In the genomic region with DNA sequence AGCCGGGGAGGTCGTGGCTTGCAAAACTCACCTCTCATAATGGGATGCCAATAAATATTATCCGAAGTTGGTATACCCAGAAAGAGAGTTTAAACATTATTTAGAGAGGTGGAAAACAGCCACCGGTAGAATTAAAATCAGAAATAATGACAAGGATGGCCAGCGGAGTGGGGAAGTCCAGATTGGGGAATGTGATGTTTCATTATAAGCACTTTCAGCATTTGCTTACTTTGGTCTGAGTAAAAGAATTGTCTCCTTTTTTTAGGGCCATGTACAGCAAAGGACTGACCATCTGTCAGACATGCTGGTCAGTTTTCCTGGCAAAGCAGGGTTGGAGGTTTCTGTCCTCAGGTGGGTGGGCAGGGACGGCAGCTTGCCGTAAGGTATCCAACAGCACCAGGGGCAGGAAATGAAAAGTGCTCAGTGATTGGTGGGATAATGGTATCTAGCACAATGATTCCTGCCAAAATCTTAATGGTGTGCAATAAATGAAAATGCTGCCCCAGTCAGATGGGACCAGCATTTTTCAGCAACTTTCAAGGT, we compare ENCODE assay signal across 22 cellular contexts. TPM values are rescaled to one million over a fixed set of nuclear protein-coding genes. Genes with fewer than 3 reads are reported as not detected.
DNase-seq lines count a peak whose midpoint lies in the region; ATAC-seq and TF ChIP-seq lines count a peak whose summit lies in the region.
"Had no signal": no experiment of that assay in that cellular context is flagged by ENCODE, and none has a peak within 500 bp of the region (broad histone marks: within the 10 kb centered on the region; RNA-seq: fewer than 3 reads in every experiment).

No MANE protein-coding gene starts in this region.

- no peak overlapping the region for H2AFZ ChIP-seq in Loucy (ENCODE audit: low read length)

- peaks cover 22% of the 10 kb centered on the region for H3F3A ChIP-seq in Loucy (ENCODE audit: low read depth)

- H3K4me1 Mint-ChIP-seq in activated naive CD4-positive, alpha-beta T cell treated with anti-CD3 and anti-CD28 coated beads, Interleukin-2, amount 50 U/mL, for 24 hours = peaks cover 73% of the 10 kb centered on the region
- peaks cover 7% of the 10 kb centered on the region for H3K4me1 Mint-ChIP-seq in activated naive CD4-positive, alpha-beta T cell treated with anti-CD3 and anti-CD28 coated beads, Interleukin-2, amount 10 ng/mL, durations not matched to agents 7 days and 5 days

- no peaks in the 10 kb centered on the region for H3K27me3 ChIP-seq in Loucy (ENCODE audit: insufficient read depth, low read length, poor library complexity, severe bottlenecking)

- H3K4me3 ChIP-seq in Loucy (ENCODE audit: low read length, poor library complexity, severe bottlenecking) = no peak overlapping the region

- no peaks in the 10 kb centered on the region for H3K27me3 Mint-ChIP-seq in activated naive CD4-positive, alpha-beta T cell treated with anti-CD3 and anti-CD28 coated beads, Interleukin-2, amount 50 U/mL, for 24 hours
- H3K27me3 Mint-ChIP-seq in activated naive CD4-positive, alpha-beta T cell treated with anti-CD3 and anti-CD28 coated beads, Interleukin-2, amount 10 ng/mL, durations not matched to agents 7 days and 5 days = peaks cover under 1% of the 10 kb centered on the region

- peaks cover 2% of the 10 kb centered on the region for H3K36me3 Mint-ChIP-seq in activated naive CD4-positive, alpha-beta T cell treated with anti-CD3 and anti-CD28 coated beads, Interleukin-2, amount 50 U/mL, for 24 hours
- peaks cover 1% of the 10 kb centered on the region for H3K36me3 Mint-ChIP-seq in activated naive CD4-positive, alpha-beta T cell treated with anti-CD3 and anti-CD28 coated beads, Interleukin-2, amount 10 ng/mL, durations not matched to agents 7 days and 5 days

- peaks cover 70% of the 10 kb centered on the region for H3K4me1 ChIP-seq in Loucy (ENCODE audit: insufficient read depth, low read length, poor library complexity, severe bottlenecking)

- no peaks in the 10 kb centered on the region for H3K9me3 Mint-ChIP-seq in activated naive CD4-positive, alpha-beta T cell treated with anti-CD3 and anti-CD28 coated beads, Interleukin-2, amount 50 U/mL, for 24 hours
- H3K9me3 Mint-ChIP-seq in activated naive CD4-positive, alpha-beta T cell treated with anti-CD3 and anti-CD28 coated beads, Interleukin-2, amount 10 ng/mL, durations not matched to agents 7 days and 5 days = no peaks in the 10 kb centered on the region
- H3K9me3 Mint-ChIP-seq: CD8-positive, alpha-beta memory T cell had no signal

- H3K9me3 ChIP-seq in Loucy (ENCODE audit: insufficient read depth, low read depth, low read length) = no peaks in the 10 kb centered on the region

- CTCF ChIA-PET in activated naive CD4-positive, alpha-beta T cell treated with anti-CD3 and anti-CD28 coated beads, Interleukin-2, amount 10 ng/mL, durations not matched to agents 7 days and 5 days (lab: Charles Lee) = no interaction called here

- intact Hi-C loops in sciatic nerve (cut with DNase I) = no loop called here

- H4K20me1 ChIP-seq in Loucy (ENCODE audit: insufficient read depth, low read length, poor library complexity, severe bottlenecking) = no peaks in the 10 kb centered on the region

- H3K9ac ChIP-seq in Loucy (ENCODE audit: low read depth, low read length, poor library complexity, severe bottlenecking) = peak overlapping the region; percentile 80

- no peaks in the 10 kb centered on the region for H3K9me2 ChIP-seq in Loucy (replicated peaks; ENCODE audit: low read depth, low read length)

- ATAC-seq in sciatic nerve (no peak), HG03108 (IDR thresholded peaks at IDR 0.05; ENCODE audit: unreplicated experiment) (no peak)
- ATAC-seq: HCT116 had no signal

- TF ChIP-seq CTCF in Loucy (conservative IDR thresholded peaks at IDR 0.05; ENCODE audit: low read length) = no peak

- H3K4me2 ChIP-seq in Loucy (ENCODE audit: low read depth, low read length, poor library complexity, severe bottlenecking) = peak overlapping the region; percentile 87

- H3K79me2 ChIP-seq in Loucy (ENCODE audit: insufficient read depth, low read length) = no peaks in the 10 kb centered on the region

- peak overlapping the region; percentile 68 for H3K27ac Mint-ChIP-seq in activated naive CD4-positive, alpha-beta T cell treated with anti-CD3 and anti-CD28 coated beads, Interleukin-2, amount 50 U/mL, for 24 hours
- no peak overlapping the region for H3K27ac Mint-ChIP-seq in activated naive CD4-positive, alpha-beta T cell treated with anti-CD3 and anti-CD28 coated beads, Interleukin-2, amount 10 ng/mL, durations not matched to agents 7 days and 5 days

- H3K27ac ChIP-seq in cingulate gyrus (ENCODE audit: low read depth, low read length) = peak overlapping the region; percentile 19
- H3K27ac ChIP-seq: RWPE1 had no signal

- peak overlapping the region; percentile 19 for H3K4me3 Mint-ChIP-seq in activated naive CD4-positive, alpha-beta T cell treated with anti-CD3 and anti-CD28 coated beads, Interleukin-2, amount 50 U/mL, for 24 hours
- no peak overlapping the region for H3K4me3 Mint-ChIP-seq in activated naive CD4-positive, alpha-beta T cell treated with anti-CD3 and anti-CD28 coated beads, Interleukin-2, amount 10 ng/mL, durations not matched to agents 7 days and 5 days
- H3K4me3 Mint-ChIP-seq: CD8-positive, alpha-beta memory T cell had no signal

- no peak for DNase-seq in activated naive CD4-positive, alpha-beta T cell treated with anti-CD3 and anti-CD28 coated beads, Interleukin-2, amount 10 ng/mL, durations not matched to agents 7 days and 5 days
- DNase-seq in sciatic nerve (ENCODE audit: low spot score) = peak; percentile 28
- no peak for DNase-seq in activated gamma-delta T cell treated with Interleukin-2 at 50 U/mL for 16 hours
- no peak for DNase-seq in GM19240 (ENCODE audit: insufficient read length, low spot score)
- DNase-seq: AML-193; Calu3; CD8-positive, alpha-beta memory T cell; DMS153; MM.1S; NCI-H1048; NCI-H1436; NCI-H187 treated with DMSO at 0.1 percent for 48 hours; NCI-H2107; NCI-H510A; SIG-M5 had no signal

- no peaks in the 10 kb centered on the region for H3K36me3 ChIP-seq in Loucy (ENCODE audit: insufficient read depth, low read length)

RNA-seq across cellular contexts. Expression of gene APBA2, which starts 24.3 kb away (rescaled TPM):
- total RNA-seq in sciatic nerve = 3.5 TPM
- total RNA-seq: Calu3, LHCN-M2 had no signal
